17 cellular contexts compared by ENCODE assay signal in the genomic region with DNA sequence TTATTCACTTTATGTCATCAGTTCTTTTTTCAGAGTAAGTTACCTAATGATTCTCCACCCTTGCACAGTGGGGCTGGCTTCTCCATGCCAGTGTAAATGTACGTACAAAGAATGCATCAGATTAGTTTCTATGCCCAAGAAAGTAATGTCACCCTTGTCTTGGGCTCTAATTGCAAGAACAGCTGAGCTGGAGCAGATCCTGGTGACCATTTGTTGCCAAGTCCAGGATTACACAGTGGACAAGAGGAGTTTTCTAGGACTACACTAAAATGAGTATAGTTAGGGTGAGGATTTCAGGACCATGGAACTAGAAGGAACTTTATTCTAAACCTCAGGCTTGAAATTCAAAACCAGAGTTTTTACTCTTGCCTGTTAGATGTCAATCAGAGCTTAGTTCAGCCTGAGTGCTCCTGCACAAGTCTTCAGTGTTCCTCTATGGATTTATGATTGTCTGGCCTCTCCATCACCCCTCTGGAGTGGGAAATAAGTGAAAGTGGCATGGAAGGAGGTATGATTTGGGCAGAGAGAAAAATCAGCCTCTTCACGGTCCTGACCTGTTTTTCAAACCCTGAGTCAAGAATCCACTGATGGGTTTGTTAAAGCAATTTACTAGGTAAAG. TPM values are rescaled to one million over a fixed set of nuclear protein-coding genes. Genes with fewer than 3 reads are reported as not detected.
DNase-seq lines count a peak whose midpoint lies in the region; ATAC-seq and TF ChIP-seq lines count a peak whose summit lies in the region.
"Had no signal": no experiment of that assay in that cellular context is flagged by ENCODE, and none has a peak within 500 bp of the region (broad histone marks: within the 10 kb centered on the region; RNA-seq: fewer than 3 reads in every experiment).

No MANE protein-coding gene starts in this region.

- H3K27ac ChIP-seq in Panc1 (ENCODE audit: low read length) (peak overlapping the region; percentile 40), mesendoderm (ENCODE audit: low read depth, low read length) (no peak overlapping the region)
- H3K27ac ChIP-seq: A549, epithelial cell of prostate, HL-60 had no signal

- H3K27ac Mint-ChIP-seq in activated T-cell treated with anti-CD3 and anti-CD28 coated beads, Interleukin-2, amount 50 U/mL, for 24 hours = peak overlapping the region; percentile 18
- H3K27ac Mint-ChIP-seq in stimulated activated naive B cell treated with anti-CD40 and anti-IgM and Interleukin-4, amounts not matched to agents 10 μg/mL and 1 μg/mL and 100 μg/mL, for 72 hours = peak overlapping the region; percentile 81
- H3K27ac Mint-ChIP-seq: activated CD4-positive, alpha-beta memory T cell treated with anti-CD3 and anti-CD28 coated beads for 36 hours; T-helper 1 cell treated with Interleukin-12 subunit alpha and Interleukin-12 subunit beta and Interleukin-4 antibody, amounts not matched to agents 30 μg/mL and 1 μg/mL, for 36 hours; type B pancreatic cell had no signal

- H3K4me3 ChIP-seq in Panc1 (ENCODE audit: low read depth in 2 of 2, low read length in 2 of 2) (no peak overlapping the region), mesendoderm (ENCODE audit: low read length) (no peak overlapping the region)
- H3K4me3 ChIP-seq: A549 had no signal

- H3K27me3 ChIP-seq in Panc1 (ENCODE audit: control insufficient read depth, insufficient read depth, low read length) (no peaks in the 10 kb centered on the region), mesendoderm (ENCODE audit: insufficient read depth, low read length, poor library complexity) (no peaks in the 10 kb centered on the region)

- no peaks in the 10 kb centered on the region for H3K27me3 Mint-ChIP-seq in activated T-cell treated with anti-CD3 and anti-CD28 coated beads, Interleukin-2, amount 50 U/mL, for 24 hours
- no peaks in the 10 kb centered on the region for H3K27me3 Mint-ChIP-seq in activated T-cell treated with anti-CD3 and anti-CD28 coated beads, Interleukin-2, amount 50 U/mL, for 4 hours (ENCODE audit: low read depth)
- no peaks in the 10 kb centered on the region for H3K27me3 Mint-ChIP-seq in stimulated activated naive B cell treated with anti-CD40 and anti-IgM and Interleukin-4, amounts not matched to agents 10 μg/mL and 1 μg/mL and 100 μg/mL, for 72 hours
- H3K27me3 Mint-ChIP-seq: activated CD4-positive, alpha-beta memory T cell treated with anti-CD3 and anti-CD28 coated beads for 36 hours; type B pancreatic cell had no signal

- no peaks in the 10 kb centered on the region for H3K9me3 ChIP-seq in Panc1 (ENCODE audit: control insufficient read depth, insufficient read depth, low read depth, low read length)
- H3K9me3 ChIP-seq: A549 had no signal

- DNase-seq in activated T-cell treated with anti-CD3 and anti-CD28 coated beads, Interleukin-2, amount 50 U/mL, for 24 hours = no peak
- no peak for DNase-seq in activated T-cell treated with anti-CD3 and anti-CD28 coated beads, Interleukin-2, amount 50 U/mL, for 4 hours
- DNase-seq in Panc1 (ENCODE audit: low read depth, low spot score) = no peak
- DNase-seq in mesendoderm = no peak
- DNase-seq in stimulated activated naive B cell treated with anti-CD40 and anti-IgM and Interleukin-4, amounts not matched to agents 10 μg/mL and 1 μg/mL and 100 μg/mL, for 72 hours = no peak
- DNase-seq: activated CD4-positive, alpha-beta memory T cell treated with anti-CD3 and anti-CD28 coated beads for 36 hours; activated naive CD4-positive, alpha-beta T cell; glutamatergic neuron; left cardiac atrium had no signal

- WGBS in mesendoderm (ENCODE audit: extremely low coverage, insufficient coverage, low lambda C conversion rate) = no CpG with 5 or more reads among the region's 2 CpGs

- H3K9ac ChIP-seq in mesendoderm (ENCODE audit: low read length) = no peak overlapping the region

- intact Hi-C loops in Panc1 (cut with micrococcal nuclease; ENCODE audit: unreplicated experiment) = no loop called here

- H3K36me3 ChIP-seq in Panc1 (ENCODE audit: control insufficient read depth, insufficient read depth, low read length) = no peaks in the 10 kb centered on the region
- no peaks in the 10 kb centered on the region for H3K36me3 ChIP-seq in mesendoderm (ENCODE audit: control insufficient read depth, insufficient read depth, low read length)

- no peaks in the 10 kb centered on the region for H3K36me3 Mint-ChIP-seq in activated T-cell treated with anti-CD3 and anti-CD28 coated beads, Interleukin-2, amount 50 U/mL, for 24 hours (ENCODE audit: low read depth)
- H3K36me3 Mint-ChIP-seq in activated T-cell treated with anti-CD3 and anti-CD28 coated beads, Interleukin-2, amount 50 U/mL, for 4 hours (ENCODE audit: insufficient read depth) = no peaks in the 10 kb centered on the region
- H3K36me3 Mint-ChIP-seq in stimulated activated naive B cell treated with anti-CD40 and anti-IgM and Interleukin-4, amounts not matched to agents 10 μg/mL and 1 μg/mL and 100 μg/mL, for 72 hours = peaks cover 4 to 10% of the 10 kb centered on the region in 2 donors
- H3K36me3 Mint-ChIP-seq: activated CD4-positive, alpha-beta memory T cell treated with anti-CD3 and anti-CD28 coated beads for 36 hours; type B pancreatic cell had no signal

- CTCF ChIA-PET in Panc1 (lab: Charles Lee) = no interaction called here

- H3K4me1 Mint-ChIP-seq in activated T-cell treated with anti-CD3 and anti-CD28 coated beads, Interleukin-2, amount 50 U/mL, for 24 hours (ENCODE audit: low read depth) = peaks cover 48% of the 10 kb centered on the region
- peaks cover 43% of the 10 kb centered on the region for H3K4me1 Mint-ChIP-seq in activated T-cell treated with anti-CD3 and anti-CD28 coated beads, Interleukin-2, amount 50 U/mL, for 4 hours (ENCODE audit: low read depth)
- peaks cover 40 to 64% of the 10 kb centered on the region in 2 donors for H3K4me1 Mint-ChIP-seq in stimulated activated naive B cell treated with anti-CD40 and anti-IgM and Interleukin-4, amounts not matched to agents 10 μg/mL and 1 μg/mL and 100 μg/mL, for 72 hours

- H2BK120ac ChIP-seq in mesendoderm (ENCODE audit: low read depth, low read length) = no peak overlapping the region

- POLR2A ChIA-PET in Panc1 (lab: Charles Lee) = interaction anchor here (0.5 kb wide), 1 partner anchor 18 kb away, joined by 8 read pairs; no protein-coding TSS in a partner anchor

- no peak overlapping the region for H3K18ac ChIP-seq in mesendoderm (ENCODE audit: low read length)

- H4K5ac ChIP-seq in mesendoderm (ENCODE audit: low read length) = no peak overlapping the region

- BruUV-seq in Panc1 (replicated peaks; lab: Mats Ljungman, UMichigan) = no TSS peak

- H3K79me2 ChIP-seq in mesendoderm (ENCODE audit: control insufficient read depth, insufficient read depth, low read length) = no peaks in the 10 kb centered on the region

- no peak for TF ChIP-seq CTCF in Panc1 (IDR thresholded peaks at IDR 0.05)

- H2AK5ac ChIP-seq in mesendoderm (ENCODE audit: low read length) = no peak overlapping the region

- H3K9me3 Mint-ChIP-seq in activated T-cell treated with anti-CD3 and anti-CD28 coated beads, Interleukin-2, amount 50 U/mL, for 24 hours = no peaks in the 10 kb centered on the region
- no peaks in the 10 kb centered on the region for H3K9me3 Mint-ChIP-seq in activated T-cell treated with anti-CD3 and anti-CD28 coated beads, Interleukin-2, amount 50 U/mL, for 4 hours
- H3K9me3 Mint-ChIP-seq in stimulated activated naive B cell treated with anti-CD40 and anti-IgM and Interleukin-4, amounts not matched to agents 10 μg/mL and 1 μg/mL and 100 μg/mL, for 72 hours = peaks cover 0 to 10% of the 10 kb centered on the region in 2 donors
- H3K9me3 Mint-ChIP-seq: activated CD4-positive, alpha-beta memory T cell treated with anti-CD3 and anti-CD28 coated beads for 36 hours; T-helper 1 cell treated with Interleukin-12 subunit alpha and Interleukin-12 subunit beta and Interleukin-4 antibody, amounts not matched to agents 30 μg/mL and 1 μg/mL, for 36 hours; type B pancreatic cell had no signal

- H2BK5ac ChIP-seq in mesendoderm (ENCODE audit: low read length) = no peak overlapping the region

- no peak overlapping the region for H3K23ac ChIP-seq in mesendoderm (ENCODE audit: low read length)

- H3K4me3 Mint-ChIP-seq in activated T-cell treated with anti-CD3 and anti-CD28 coated beads, Interleukin-2, amount 50 U/mL, for 24 hours = no peak overlapping the region
- no peak overlapping the region for H3K4me3 Mint-ChIP-seq in activated T-cell treated with anti-CD3 and anti-CD28 coated beads, Interleukin-2, amount 50 U/mL, for 4 hours
- peak overlapping the region in 1 of 2 donors; percentile 21 for H3K4me3 Mint-ChIP-seq in stimulated activated naive B cell treated with anti-CD40 and anti-IgM and Interleukin-4, amounts not matched to agents 10 μg/mL and 1 μg/mL and 100 μg/mL, for 72 hours
- H3K4me3 Mint-ChIP-seq: activated CD4-positive, alpha-beta memory T cell treated with anti-CD3 and anti-CD28 coated beads for 36 hours; T-helper 1 cell treated with Interleukin-12 subunit alpha and Interleukin-12 subunit beta and Interleukin-4 antibody, amounts not matched to agents 30 μg/mL and 1 μg/mL, for 36 hours; type B pancreatic cell had no signal

- peak overlapping the region; percentile 53 for H3K56ac ChIP-seq in mesendoderm (ENCODE audit: low read length)

- H4K8ac ChIP-seq in mesendoderm (ENCODE audit: low read depth, low read length) = no peak overlapping the region

- H3K79me1 ChIP-seq in mesendoderm (ENCODE audit: low read length) = no peaks in the 10 kb centered on the region

- H3K4me2 ChIP-seq in mesendoderm (ENCODE audit: low read length) = no peak overlapping the region
- H3K4me2 ChIP-seq: A549 had no signal

- no peak for ATAC-seq in activated T-cell treated with anti-CD3 and anti-CD28 coated beads, Interleukin-2, amount 50 U/mL, for 4 hours
- ATAC-seq in Panc1 (no peak), GM21447 (IDR thresholded peaks at IDR 0.05; ENCODE audit: unreplicated experiment) (no peak), GM18867 (IDR thresholded peaks at IDR 0.05; ENCODE audit: unreplicated experiment) (no peak), GM21825 (IDR thresholded peaks at IDR 0.05; ENCODE audit: unreplicated experiment) (no peak)
- no peak for ATAC-seq in stimulated activated naive B cell treated with anti-CD40 and anti-IgM and Interleukin-4, amounts not matched to agents 10 μg/mL and 1 μg/mL and 100 μg/mL, for 72 hours (replicated peaks)
- ATAC-seq: A549, left cardiac atrium had no signal

- peaks cover 21% of the 10 kb centered on the region for H3K4me1 ChIP-seq in Panc1 (ENCODE audit: control insufficient read depth, insufficient read depth, low read length)
- H3K4me1 ChIP-seq in mesendoderm (ENCODE audit: control insufficient read depth, low read depth, low read length) = peaks cover 7% of the 10 kb centered on the region

- no peak overlapping the region for H2BK15ac ChIP-seq in mesendoderm (replicated peaks; ENCODE audit: low read depth)

- no peak overlapping the region for H3K4ac ChIP-seq in mesendoderm (ENCODE audit: low read depth, low read length)

- in situ Hi-C loops in Panc1 (cut with HindIII; ENCODE audit: low pct_unique_long_range_greater_than_20kb, low sequenced_read_pairs) = no loop called here

RNA-seq across cellular contexts. Expression of a gene that starts 29.8 kb away (rescaled TPM):
- total RNA-seq in activated T-cell treated with anti-CD3 and anti-CD28 coated beads, Interleukin-2, amount 50 U/mL, for 4 hours = 100 to 1,000 TPM; 427 to 493 (median 462) TPM
- 276 TPM for total RNA-seq in Panc1 (2021; ENCODE audit: unreplicated experiment)
- 289 TPM for polyA plus RNA-seq in Panc1 (2012; ENCODE audit: insufficient read length)
- polyA plus RNA-seq in mesendoderm (2013, experiment 1 of 2) = 485 TPM
- 516 TPM for polyA plus RNA-seq in mesendoderm (2013, experiment 2 of 2)
